ENCODE assay signal across 8 cellular contexts in the genomic region with DNA sequence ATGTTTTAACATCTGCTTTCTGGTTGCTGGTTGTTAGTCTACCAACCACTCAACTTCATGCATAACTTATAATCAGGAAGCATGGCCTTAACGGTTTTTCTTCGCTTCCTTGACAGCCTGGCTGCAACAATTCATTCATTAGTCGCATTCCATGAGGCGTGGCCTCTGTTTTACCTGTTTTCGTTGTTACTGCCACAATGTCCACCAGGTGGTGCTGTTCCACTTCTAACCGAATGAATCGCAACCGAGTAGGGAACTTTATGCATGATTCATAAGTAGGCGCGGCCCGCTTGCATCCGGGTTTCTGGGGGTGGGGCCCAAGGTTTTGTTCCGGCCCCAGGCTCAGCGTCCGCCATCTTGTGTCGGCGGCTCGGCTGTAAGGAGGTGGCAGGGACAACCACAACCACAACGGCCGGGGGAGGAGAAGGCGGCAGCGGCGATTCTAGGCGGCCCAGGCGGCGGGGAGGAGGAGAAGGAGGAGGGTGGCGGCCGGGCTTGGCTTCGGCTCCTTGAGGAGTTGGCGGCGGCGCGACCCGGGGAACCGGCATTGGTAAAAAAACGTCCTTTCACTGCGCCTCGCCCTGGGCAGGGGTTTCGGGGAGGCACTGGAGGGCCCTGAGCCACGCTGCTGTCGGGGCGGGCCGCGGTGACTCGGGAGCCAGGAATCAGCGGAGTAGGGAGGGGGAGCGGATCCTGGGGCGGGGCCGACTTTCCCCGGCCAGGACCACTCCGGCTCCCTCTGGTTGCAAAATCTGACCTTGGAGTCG. TPM values are rescaled to one million over a fixed set of nuclear protein-coding genes. Genes with fewer than 3 reads are reported as not detected.
A peak's percentile ranks its signal among the peaks of the same experiment; 100 is the strongest.
DNase-seq lines count a peak whose midpoint lies in the region; ATAC-seq and TF ChIP-seq lines count a peak whose summit lies in the region.

Gene UBA1 (plus strand): TSS at position 355 of the 767 bp plus-strand sequence. CDS start 4,974 bp downstream, outside the sequence.

- peak within 1 kb of the TSS; percentile 93 for H3K27ac Mint-ChIP-seq in activated naive CD8-positive, alpha-beta T cell
- peak within 1 kb of the TSS; percentile 99 for H3K27ac Mint-ChIP-seq in osteocyte (ENCODE audit: unreplicated experiment)

- no peaks in the 10 kb centered on the region for H3K36me3 Mint-ChIP-seq in activated naive CD8-positive, alpha-beta T cell
- H3K36me3 Mint-ChIP-seq in osteocyte (ENCODE audit: unreplicated experiment), result peaks cover 11% of the 10 kb centered on the region

- no peaks in the 10 kb centered on the region for H3K27me3 ChIP-seq in thymus (ENCODE audit: control insufficient read depth, insufficient read depth)

- H3K27ac ChIP-seq in thymus (ENCODE audit: low read depth), result peak within 1 kb of the TSS; percentile 90

- under 1% methylated on average over 52 of the region's 52 CpGs for WGBS in thymus

- no peaks in the 10 kb centered on the region for H3K9me3 ChIP-seq in thymus (ENCODE audit: control insufficient read depth)

- H3K36me3 ChIP-seq in thymus (ENCODE audit: control insufficient read depth, insufficient read depth), result peaks cover 20% of the 10 kb centered on the region

- DNase-seq in GM10266 (ENCODE audit: extremely low spot score) (peak; percentile 76), NCI-H1105 (lab: John Stamatoyannopoulos, UW) (peak; percentile 90), SKM-1 treated with dmso at 0.1 percent for 144 hours (lab: John Stamatoyannopoulos, UW; ENCODE audit: unreplicated experiment) (peak; percentile 83), glomerular endothelial cell (ENCODE audit: extremely low read depth, low read depth, low spot score) (peak; percentile 97), osteocyte (ENCODE audit: extremely low spot score, unreplicated experiment) (peak; percentile 99)

- no peaks in the 10 kb centered on the region for H3K9me3 Mint-ChIP-seq in activated naive CD8-positive, alpha-beta T cell (ENCODE audit: low read depth)
- no peaks in the 10 kb centered on the region for H3K9me3 Mint-ChIP-seq in osteocyte (ENCODE audit: unreplicated experiment)

- ATAC-seq in HG02623 (IDR thresholded peaks at IDR 0.05; ENCODE audit: unreplicated experiment), result peak; percentile 48

- peaks cover 46% of the 10 kb centered on the region for H3K4me1 Mint-ChIP-seq in activated naive CD8-positive, alpha-beta T cell (ENCODE audit: low read depth)
- peaks cover 62% of the 10 kb centered on the region for H3K4me1 Mint-ChIP-seq in osteocyte (ENCODE audit: unreplicated experiment)

- peaks cover 13% of the 10 kb centered on the region for H3K4me1 ChIP-seq in thymus (ENCODE audit: control insufficient read depth, insufficient read depth, low read length)

- TF ChIP-seq CTCF in GM10266 (IDR thresholded peaks at IDR 0.05; ENCODE audit: control insufficient read depth, insufficient read depth, low read depth, missing control alignments) (peak; percentile 55), osteocyte (IDR thresholded peaks at IDR 0.05) (peak; percentile 86)

- peak within 1 kb of the TSS; percentile 80 for H3K4me3 ChIP-seq in thymus (ENCODE audit: low read length)

- peak within 1 kb of the TSS; percentile 94 for H3K4me3 Mint-ChIP-seq in activated naive CD8-positive, alpha-beta T cell
- peak within 1 kb of the TSS; percentile 94 for H3K4me3 Mint-ChIP-seq in osteocyte (ENCODE audit: unreplicated experiment)

- no peaks in the 10 kb centered on the region for H3K27me3 Mint-ChIP-seq in activated naive CD8-positive, alpha-beta T cell
- H3K27me3 Mint-ChIP-seq in osteocyte (ENCODE audit: unreplicated experiment), result no peaks in the 10 kb centered on the region

RNA-seq across cellular contexts. Expression of gene UBA1, which starts in this region (rescaled TPM):
- total RNA-seq in glomerular endothelial cell (252 and 278 TPM in 2 replicates), osteocyte (347 and 350 TPM in 2 replicates)
- polyA plus RNA-seq in thymus, result 80.4 TPM

Comparison
In these comparisons a context has a peak if more than half of its experiments do, and no peak if none do; other contexts are left out.
1. Peak in every context shown above with its lines: DNase-seq, ATAC-seq, H3K4me3 ChIP-seq and H3K27ac ChIP-seq.